1 cellular context compared by ENCODE assay signal in the genomic region with DNA sequence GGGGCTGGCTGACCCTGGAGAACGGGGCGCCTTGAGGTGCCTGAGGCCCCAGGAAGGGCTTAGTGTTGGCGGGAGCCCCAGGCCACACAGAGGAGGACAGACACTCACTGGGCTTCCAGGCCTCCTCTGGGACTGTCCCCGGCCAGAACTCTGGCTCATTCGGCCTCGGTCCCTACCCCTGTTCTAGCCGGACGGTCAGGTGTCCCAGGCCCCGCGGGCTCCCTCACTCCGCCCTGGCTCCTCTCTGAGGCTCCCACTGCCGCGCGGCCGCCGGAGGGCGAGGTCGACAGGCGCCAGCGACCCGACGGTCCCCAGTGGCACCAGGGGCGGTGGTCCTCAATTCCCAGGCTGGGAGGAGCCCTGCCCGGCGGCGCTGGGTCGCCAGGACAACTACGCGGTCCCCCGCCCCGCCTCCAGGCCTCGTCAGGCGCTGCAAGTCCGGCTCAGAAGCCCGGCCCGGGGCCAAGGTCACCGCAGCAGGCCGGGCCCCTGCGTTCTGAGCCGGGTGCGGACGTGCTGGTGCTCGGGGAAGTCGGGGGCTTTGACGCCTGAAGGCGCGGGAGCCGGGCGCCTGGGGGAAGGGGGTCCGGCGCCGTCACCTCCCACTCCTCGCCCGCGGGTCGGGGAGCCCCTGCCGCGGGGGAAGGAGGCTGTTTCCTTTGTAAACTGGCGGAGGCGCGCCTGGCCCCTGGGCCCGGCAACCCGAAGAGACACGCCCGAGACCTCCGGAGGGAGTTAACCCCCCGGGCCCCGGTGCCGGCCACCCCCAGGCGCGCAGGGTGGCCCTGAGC.
A peak's percentile ranks its signal among the peaks of the same experiment; 100 is the strongest.
TF ChIP-seq lines count a peak whose summit lies in the region.

No MANE protein-coding gene starts in this region.

TF ChIP-seq in HepG2, 621 proteins besides CTCF, POLR2A, EP300 and RAD21 (continued from another document and continues in another):
- no peak for TF ChIP-seq ZHX1 (CRISPR knock-in tag; IDR thresholded peaks at IDR 0.05; ENCODE audit: low read depth)
- TF ChIP-seq MIER3 (CRISPR knock-in tag; IDR thresholded peaks at IDR 0.05; ENCODE audit: borderline replicate concordance), result no peak
- peak; percentile 44 for TF ChIP-seq ASH2L (IDR thresholded peaks at IDR 0.05; ENCODE audit: insufficient read length, low read depth, low read length)
- no peak for TF ChIP-seq ZFP37 (CRISPR knock-in tag; IDR thresholded peaks at IDR 0.05; ENCODE audit: borderline replicate concordance)
- TF ChIP-seq PAX8 (CRISPR knock-in tag; IDR thresholded peaks at IDR 0.05; ENCODE audit: borderline replicate concordance), result no peak
- peak; percentile 75 for TF ChIP-seq ZNF430 (CRISPR knock-in tag; IDR thresholded peaks at IDR 0.05)
- no peak for TF ChIP-seq YY1 (IDR thresholded peaks at IDR 0.05; ENCODE audit: insufficient read depth, insufficient replicate concordance, low read depth, low read length)
- TF ChIP-seq NFIC (IDR thresholded peaks at IDR 0.05; ENCODE audit: low read length), result no peak
- no peak for TF ChIP-seq GPN1 (CRISPR knock-in tag; IDR thresholded peaks at IDR 0.05; ENCODE audit: borderline replicate concordance)
- TF ChIP-seq ZMYM2 (CRISPR knock-in tag; IDR thresholded peaks at IDR 0.05), result no peak
- TF ChIP-seq MIER2 (CRISPR knock-in tag; IDR thresholded peaks at IDR 0.05), result no peak
- no peak for TF ChIP-seq SOX13 (IDR thresholded peaks at IDR 0.05)
- TF ChIP-seq SOX13 (CRISPR knock-in tag; conservative IDR thresholded peaks at IDR 0.05 in 1 of 2, IDR thresholded peaks at IDR 0.05 in 1 of 2), result peak in 1 of 2 experiments; percentile 6; a peak in 1 of 4 replicates
- no peak for TF ChIP-seq ZNF230 (CRISPR knock-in tag; IDR thresholded peaks at IDR 0.05)
- 0 out of 2 replicates have a peak, but pooled peaks have one; percentile 36 for TF ChIP-seq MAF1 (CRISPR knock-in tag; IDR thresholded peaks at IDR 0.05; ENCODE audit: borderline replicate concordance)
- peak; percentile 38; the same call in 1 of the 2 replicates for TF ChIP-seq YEATS4 (CRISPR knock-in tag; IDR thresholded peaks at IDR 0.05; ENCODE audit: borderline replicate concordance)
- TF ChIP-seq ZNF34 (CRISPR knock-in tag; IDR thresholded peaks at IDR 0.05; ENCODE audit: borderline replicate concordance), result no peak
- TF ChIP-seq ZNF503 (CRISPR knock-in tag; IDR thresholded peaks at IDR 0.05), result 0 out of 2 replicates have a peak, but pooled peaks have one; percentile 25
- TF ChIP-seq DBP (CRISPR knock-in tag; IDR thresholded peaks at IDR 0.05; ENCODE audit: not compliant biosample characterization), result no peak
- TF ChIP-seq ZNF44 (CRISPR knock-in tag; IDR thresholded peaks at IDR 0.05), result no peak
- no peak for TF ChIP-seq TOPORS (CRISPR knock-in tag; IDR thresholded peaks at IDR 0.05)
- 0 out of 2 replicates have a peak, but pooled peaks have one; percentile 64 for TF ChIP-seq E2F1 (CRISPR knock-in tag; IDR thresholded peaks at IDR 0.05)
- 0 out of 2 replicates have a peak, but pooled peaks have one; percentile 51 for TF ChIP-seq BRD4 (CRISPR knock-in tag; IDR thresholded peaks at IDR 0.05)
- TF ChIP-seq GABPB1 (CRISPR knock-in tag; IDR thresholded peaks at IDR 0.05), result peak; percentile 63; the same call in 1 of the 2 replicates
- TF ChIP-seq, protein P1, sequence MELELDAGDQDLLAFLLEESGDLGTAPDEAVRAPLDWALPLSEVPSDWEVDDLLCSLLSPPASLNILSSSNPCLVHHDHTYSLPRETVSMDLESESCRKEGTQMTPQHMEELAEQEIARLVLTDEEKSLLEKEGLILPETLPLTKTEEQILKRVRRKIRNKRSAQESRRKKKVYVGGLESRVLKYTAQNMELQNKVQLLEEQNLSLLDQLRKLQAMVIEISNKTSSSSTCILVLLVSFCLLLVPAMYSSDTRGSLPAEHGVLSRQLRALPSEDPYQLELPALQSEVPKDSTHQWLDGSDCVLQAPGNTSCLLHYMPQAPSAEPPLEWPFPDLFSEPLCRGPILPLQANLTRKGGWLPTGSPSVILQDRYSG (CRISPR knock-in tag; IDR thresholded peaks at IDR 0.05), result no peak
- TF ChIP-seq ISL2 (CRISPR knock-in tag; IDR thresholded peaks at IDR 0.05), result peak; percentile 36; the same call in 1 of the 2 replicates
- peak; percentile 35; the same call in 1 of the 2 replicates for TF ChIP-seq DR1 (CRISPR knock-in tag; IDR thresholded peaks at IDR 0.05)
- peak; percentile 72; the same call in 1 of the 2 replicates for TF ChIP-seq SP5 (CRISPR knock-in tag; IDR thresholded peaks at IDR 0.05; ENCODE audit: borderline replicate concordance, low read depth)
- TF ChIP-seq ATF1 (CRISPR knock-in tag; IDR thresholded peaks at IDR 0.05), result no peak
- no peak for TF ChIP-seq CENPX (CRISPR knock-in tag; IDR thresholded peaks at IDR 0.05)
- no peak for TF ChIP-seq SIX4 (CRISPR knock-in tag; IDR thresholded peaks at IDR 0.05)
- TF ChIP-seq, protein P2, sequence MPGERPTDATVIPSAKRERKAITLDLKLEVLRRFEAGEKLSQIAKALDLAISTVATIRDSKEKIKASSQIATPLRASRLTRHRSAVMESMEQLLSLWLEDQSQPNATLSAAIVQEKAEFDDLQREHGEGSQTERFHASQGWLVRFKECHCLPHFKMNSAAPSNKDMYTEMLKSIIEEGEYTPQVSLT (CRISPR knock-in tag; IDR thresholded peaks at IDR 0.05; ENCODE audit: borderline replicate concordance, low read depth), result no peak
- TF ChIP-seq ZNF446 (CRISPR knock-in tag; IDR thresholded peaks at IDR 0.05), result no peak
- TF ChIP-seq ZBTB43 (CRISPR knock-in tag; conservative IDR thresholded peaks at IDR 0.05), result peak; percentile 55; the same call in 1 of the 2 replicates
- no peak for TF ChIP-seq SIN3B (IDR thresholded peaks at IDR 0.05; ENCODE audit: low read length)
- no peak for TF ChIP-seq HOXA9 (CRISPR knock-in tag; IDR thresholded peaks at IDR 0.05; ENCODE audit: borderline replicate concordance)
- TF ChIP-seq ZNF772 (CRISPR knock-in tag; IDR thresholded peaks at IDR 0.05), result peak; percentile 79; the same call in 1 of the 2 replicates
- peak; percentile 21; the same call in 1 of the 2 replicates for TF ChIP-seq BRF2 (CRISPR knock-in tag; IDR thresholded peaks at IDR 0.05)
- TF ChIP-seq SOX5 (CRISPR knock-in tag; IDR thresholded peaks at IDR 0.05; ENCODE audit: borderline replicate concordance), result no peak
- no peak for TF ChIP-seq CBX5 (CRISPR knock-in tag; IDR thresholded peaks at IDR 0.05; ENCODE audit: borderline replicate concordance)
- peak; percentile 18; the same call in 1 of the 2 replicates for TF ChIP-seq ZNF639 (CRISPR knock-in tag; conservative IDR thresholded peaks at IDR 0.05)
- no peak for TF ChIP-seq ZBTB8A (CRISPR knock-in tag; IDR thresholded peaks at IDR 0.05; ENCODE audit: borderline replicate concordance, low read depth)
- TF ChIP-seq CCAR2 (optimal IDR thresholded peaks at IDR 0.05; ENCODE audit: low read depth, low read length), result no peak
- no peak for TF ChIP-seq CREBL2 (CRISPR knock-in tag; IDR thresholded peaks at IDR 0.05; ENCODE audit: borderline replicate concordance)
- no peak for TF ChIP-seq PCBP2 (optimal IDR thresholded peaks at IDR 0.05; ENCODE audit: low read depth, low read length, poor library complexity, severe bottlenecking)
- TF ChIP-seq ZNF558 (CRISPR knock-in tag; IDR thresholded peaks at IDR 0.05; ENCODE audit: borderline replicate concordance), result peak; percentile 56; the same call in 1 of the 2 replicates
- no peak for TF ChIP-seq ZNF614 (CRISPR knock-in tag; IDR thresholded peaks at IDR 0.05; ENCODE audit: borderline replicate concordance)
- no peak for TF ChIP-seq CCDC6 (CRISPR knock-in tag; IDR thresholded peaks at IDR 0.05)
- TF ChIP-seq ZNF672 (CRISPR knock-in tag; IDR thresholded peaks at IDR 0.05), result no peak
- TF ChIP-seq, protein P3, sequence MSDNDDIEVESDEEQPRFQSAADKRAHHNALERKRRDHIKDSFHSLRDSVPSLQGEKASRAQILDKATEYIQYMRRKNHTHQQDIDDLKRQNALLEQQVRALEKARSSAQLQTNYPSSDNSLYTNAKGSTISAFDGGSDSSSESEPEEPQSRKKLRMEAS (IDR thresholded peaks at IDR 0.05), result peak; percentile 17; the same call in 1 of the 2 replicates
- TF ChIP-seq ZNF597 (CRISPR knock-in tag; IDR thresholded peaks at IDR 0.05), result no peak
- no peak for TF ChIP-seq NR2F2 (IDR thresholded peaks at IDR 0.05; ENCODE audit: borderline replicate concordance, low read depth)
